1 cellular context compared by ENCODE assay signal in the genomic region with DNA sequence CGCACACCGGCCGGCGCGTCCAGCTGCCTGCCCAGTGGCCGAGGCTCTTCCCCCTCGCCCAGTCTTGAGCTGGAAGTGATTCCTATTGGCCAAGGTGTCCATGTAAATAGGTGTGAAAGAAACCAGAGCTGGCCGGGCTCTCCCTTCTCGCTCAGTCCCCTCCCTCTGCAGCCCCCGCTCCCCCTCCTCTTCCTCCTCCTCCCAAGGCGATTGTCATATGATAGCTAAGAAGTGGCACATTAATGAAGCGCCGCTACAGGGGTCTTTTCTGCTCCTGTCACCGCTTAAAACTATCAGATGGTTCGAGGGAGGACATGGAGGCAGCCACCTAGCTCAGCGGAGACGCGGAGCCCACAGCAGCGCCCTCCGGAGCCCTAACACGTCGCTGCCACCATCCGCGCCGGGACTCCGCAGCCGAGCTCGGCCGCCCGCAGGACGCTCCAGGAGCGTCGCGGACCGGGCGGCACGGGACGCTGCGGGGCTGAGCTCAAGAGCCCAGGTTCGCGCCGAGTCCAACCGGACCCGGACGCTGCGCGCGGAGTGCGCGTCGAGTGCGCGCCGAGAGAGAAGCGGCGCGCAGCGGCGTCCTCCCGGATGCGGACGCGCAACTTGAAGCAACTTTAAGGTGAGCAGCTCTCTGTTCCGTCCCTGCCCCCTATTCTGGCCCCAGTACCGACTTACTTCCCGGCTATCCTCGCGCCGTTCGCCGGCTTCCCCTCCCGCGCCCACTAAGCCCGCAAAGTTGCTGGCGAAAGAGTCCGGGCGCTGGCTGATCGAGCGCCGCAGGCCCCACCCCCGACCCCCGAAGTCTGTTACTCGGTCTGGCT.
TF ChIP-seq lines count a peak whose summit lies in the region.

A gene (plus strand): TSS at position 293 of the 827 bp plus-strand sequence. CDS start 653 bp downstream, outside the sequence.

TF ChIP-seq in H1, 55 proteins besides CTCF, POLR2A, EP300 and RAD21 (continued from another document):
- TF ChIP-seq, protein P1, sequence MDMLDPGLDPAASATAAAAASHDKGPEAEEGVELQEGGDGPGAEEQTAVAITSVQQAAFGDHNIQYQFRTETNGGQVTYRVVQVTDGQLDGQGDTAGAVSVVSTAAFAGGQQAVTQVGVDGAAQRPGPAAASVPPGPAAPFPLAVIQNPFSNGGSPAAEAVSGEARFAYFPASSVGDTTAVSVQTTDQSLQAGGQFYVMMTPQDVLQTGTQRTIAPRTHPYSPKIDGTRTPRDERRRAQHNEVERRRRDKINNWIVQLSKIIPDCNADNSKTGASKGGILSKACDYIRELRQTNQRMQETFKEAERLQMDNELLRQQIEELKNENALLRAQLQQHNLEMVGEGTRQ (IDR thresholded peaks at IDR 0.05; ENCODE audit: low read length), result no peak
- TF ChIP-seq RBBP5 (IDR thresholded peaks at IDR 0.05; ENCODE audit: borderline replicate concordance, low read depth, low read length) (0 out of 2 replicates have a peak, but pooled peaks have one; percentile 14), SRF (IDR thresholded peaks at IDR 0.05; ENCODE audit: low read depth, low read length) (no peak), NRF1 (IDR thresholded peaks at IDR 0.05; ENCODE audit: low read depth, low read length) (no peak), GTF2F1 (IDR thresholded peaks at IDR 0.05; ENCODE audit: borderline replicate concordance, low read depth, low read length) (no peak), GABPA (IDR thresholded peaks at IDR 0.05; ENCODE audit: borderline replicate concordance, insufficient read depth, low read length) (no peak), MAFK (IDR thresholded peaks at IDR 0.05; ENCODE audit: low read depth, low read length) (no peak), KDM5A (IDR thresholded peaks at IDR 0.05; ENCODE audit: low read length) (no peak), CTBP2 (IDR thresholded peaks at IDR 0.05; ENCODE audit: borderline replicate concordance, insufficient read depth, insufficient read length, low read length) (peak; percentile 95), TBP (IDR thresholded peaks at IDR 0.05; ENCODE audit: low read depth, low read length) (peak; percentile 51; the same call in 1 of the 2 replicates), TAF7 (optimal IDR thresholded peaks at IDR 0.05; ENCODE audit: borderline replicate concordance, low read depth, low read length) (no peak), CBX8 (IDR thresholded peaks at IDR 0.05; ENCODE audit: borderline replicate concordance, low read depth, low read length) (no peak), POU5F1 (IDR thresholded peaks at IDR 0.05; ENCODE audit: low read depth, low read length) (no peak), SIX5 (IDR thresholded peaks at IDR 0.05; ENCODE audit: low read depth, low read length) (no peak), TAF1 (IDR thresholded peaks at IDR 0.05; ENCODE audit: low read depth, low read length) (0 out of 2 replicates have a peak, but pooled peaks have one; percentile 23), YY1 (IDR thresholded peaks at IDR 0.05; ENCODE audit: low read depth, low read length) (no peak), SUZ12 (IDR thresholded peaks at IDR 0.05; ENCODE audit: low read length) (no peak; the same call in 1 of the 2 replicates), KDM4A (IDR thresholded peaks at IDR 0.05; ENCODE audit: low read depth, low read length, severe bottlenecking) (peak; percentile 85), ZNF274 (IDR thresholded peaks at IDR 0.05; ENCODE audit: borderline replicate concordance, extremely low read depth, low read length) (no peak), EGR1 (IDR thresholded peaks at IDR 0.05; ENCODE audit: borderline replicate concordance, low read depth, low read length) (no peak), EZH2 (IDR thresholded peaks at IDR 0.05; ENCODE audit: low read depth, low read length, severe bottlenecking) (no peak), NANOG (IDR thresholded peaks at IDR 0.05; ENCODE audit: insufficient read depth, low read depth, low read length, poor library complexity, severe bottlenecking) (no peak), CBX5 (IDR thresholded peaks at IDR 0.05; ENCODE audit: low read depth, low read length) (no peak), CEBPB (IDR thresholded peaks at IDR 0.05; ENCODE audit: low read depth, low read length) (no peak), TCF12 (IDR thresholded peaks at IDR 0.05; ENCODE audit: low read depth, low read length) (0 out of 2 replicates have a peak, but pooled peaks have one; percentile 43), CREB1 (IDR thresholded peaks at IDR 0.05) (peak; percentile 58; the same call in 1 of the 2 replicates), HDAC2 (IDR thresholded peaks at IDR 0.05; ENCODE audit: borderline replicate concordance in 1 of 2, low read depth in 2 of 2, low read length in 2 of 2) (no peak), SP2 (IDR thresholded peaks at IDR 0.05; ENCODE audit: low read length) (no peak), POLR2AphosphoS5 (IDR thresholded peaks at IDR 0.05; ENCODE audit: low read depth, low read length) (no peak), JUN (IDR thresholded peaks at IDR 0.05; ENCODE audit: low read depth, low read length) (no peak), ASH2L (IDR thresholded peaks at IDR 0.05; ENCODE audit: low read length) (peak; percentile 77), PHF8 (conservative IDR thresholded peaks at IDR 0.05; ENCODE audit: low read depth, low read length) (no peak), KDM1A (IDR thresholded peaks at IDR 0.05; ENCODE audit: borderline replicate concordance, low read length) (no peak; the same call in 1 of the 2 replicates), RFX5 (IDR thresholded peaks at IDR 0.05; ENCODE audit: borderline replicate concordance, low read depth, low read length) (no peak), TEAD4 (IDR thresholded peaks at IDR 0.05; ENCODE audit: low read depth, low read length) (peak; percentile 57; the same call in 1 of the 2 replicates), RXRA (IDR thresholded peaks at IDR 0.05; ENCODE audit: insufficient read depth, low read depth, low read length) (no peak), SIN3A (conservative IDR thresholded peaks at IDR 0.05 in 1 of 2, IDR thresholded peaks at IDR 0.05 in 1 of 2; ENCODE audit: low read depth in 1 of 2, low read length in 2 of 2) (peak; percentile 32 to 57; a peak in 1 of 4 replicates), SP4 (IDR thresholded peaks at IDR 0.05; ENCODE audit: low read length) (no peak), CHD2 (IDR thresholded peaks at IDR 0.05; ENCODE audit: low read length) (no peak), RNF2 (IDR thresholded peaks at IDR 0.05; ENCODE audit: borderline replicate concordance, low read depth, low read length, missing control alignments, poor library complexity, severe bottlenecking) (peak; percentile 6), SP1 (IDR thresholded peaks at IDR 0.05; ENCODE audit: low read depth, low read length) (no peak), BACH1 (IDR thresholded peaks at IDR 0.05; ENCODE audit: low read length) (no peak), SAP30 (IDR thresholded peaks at IDR 0.05; ENCODE audit: insufficient read depth, insufficient replicate concordance, low read length) (no peak)
- TF ChIP-seq, protein P2, sequence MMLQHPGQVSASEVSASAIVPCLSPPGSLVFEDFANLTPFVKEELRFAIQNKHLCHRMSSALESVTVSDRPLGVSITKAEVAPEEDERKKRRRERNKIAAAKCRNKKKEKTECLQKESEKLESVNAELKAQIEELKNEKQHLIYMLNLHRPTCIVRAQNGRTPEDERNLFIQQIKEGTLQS (IDR thresholded peaks at IDR 0.05; ENCODE audit: insufficient read depth, low read depth, low read length), result no peak
- TF ChIP-seq, protein P3, sequence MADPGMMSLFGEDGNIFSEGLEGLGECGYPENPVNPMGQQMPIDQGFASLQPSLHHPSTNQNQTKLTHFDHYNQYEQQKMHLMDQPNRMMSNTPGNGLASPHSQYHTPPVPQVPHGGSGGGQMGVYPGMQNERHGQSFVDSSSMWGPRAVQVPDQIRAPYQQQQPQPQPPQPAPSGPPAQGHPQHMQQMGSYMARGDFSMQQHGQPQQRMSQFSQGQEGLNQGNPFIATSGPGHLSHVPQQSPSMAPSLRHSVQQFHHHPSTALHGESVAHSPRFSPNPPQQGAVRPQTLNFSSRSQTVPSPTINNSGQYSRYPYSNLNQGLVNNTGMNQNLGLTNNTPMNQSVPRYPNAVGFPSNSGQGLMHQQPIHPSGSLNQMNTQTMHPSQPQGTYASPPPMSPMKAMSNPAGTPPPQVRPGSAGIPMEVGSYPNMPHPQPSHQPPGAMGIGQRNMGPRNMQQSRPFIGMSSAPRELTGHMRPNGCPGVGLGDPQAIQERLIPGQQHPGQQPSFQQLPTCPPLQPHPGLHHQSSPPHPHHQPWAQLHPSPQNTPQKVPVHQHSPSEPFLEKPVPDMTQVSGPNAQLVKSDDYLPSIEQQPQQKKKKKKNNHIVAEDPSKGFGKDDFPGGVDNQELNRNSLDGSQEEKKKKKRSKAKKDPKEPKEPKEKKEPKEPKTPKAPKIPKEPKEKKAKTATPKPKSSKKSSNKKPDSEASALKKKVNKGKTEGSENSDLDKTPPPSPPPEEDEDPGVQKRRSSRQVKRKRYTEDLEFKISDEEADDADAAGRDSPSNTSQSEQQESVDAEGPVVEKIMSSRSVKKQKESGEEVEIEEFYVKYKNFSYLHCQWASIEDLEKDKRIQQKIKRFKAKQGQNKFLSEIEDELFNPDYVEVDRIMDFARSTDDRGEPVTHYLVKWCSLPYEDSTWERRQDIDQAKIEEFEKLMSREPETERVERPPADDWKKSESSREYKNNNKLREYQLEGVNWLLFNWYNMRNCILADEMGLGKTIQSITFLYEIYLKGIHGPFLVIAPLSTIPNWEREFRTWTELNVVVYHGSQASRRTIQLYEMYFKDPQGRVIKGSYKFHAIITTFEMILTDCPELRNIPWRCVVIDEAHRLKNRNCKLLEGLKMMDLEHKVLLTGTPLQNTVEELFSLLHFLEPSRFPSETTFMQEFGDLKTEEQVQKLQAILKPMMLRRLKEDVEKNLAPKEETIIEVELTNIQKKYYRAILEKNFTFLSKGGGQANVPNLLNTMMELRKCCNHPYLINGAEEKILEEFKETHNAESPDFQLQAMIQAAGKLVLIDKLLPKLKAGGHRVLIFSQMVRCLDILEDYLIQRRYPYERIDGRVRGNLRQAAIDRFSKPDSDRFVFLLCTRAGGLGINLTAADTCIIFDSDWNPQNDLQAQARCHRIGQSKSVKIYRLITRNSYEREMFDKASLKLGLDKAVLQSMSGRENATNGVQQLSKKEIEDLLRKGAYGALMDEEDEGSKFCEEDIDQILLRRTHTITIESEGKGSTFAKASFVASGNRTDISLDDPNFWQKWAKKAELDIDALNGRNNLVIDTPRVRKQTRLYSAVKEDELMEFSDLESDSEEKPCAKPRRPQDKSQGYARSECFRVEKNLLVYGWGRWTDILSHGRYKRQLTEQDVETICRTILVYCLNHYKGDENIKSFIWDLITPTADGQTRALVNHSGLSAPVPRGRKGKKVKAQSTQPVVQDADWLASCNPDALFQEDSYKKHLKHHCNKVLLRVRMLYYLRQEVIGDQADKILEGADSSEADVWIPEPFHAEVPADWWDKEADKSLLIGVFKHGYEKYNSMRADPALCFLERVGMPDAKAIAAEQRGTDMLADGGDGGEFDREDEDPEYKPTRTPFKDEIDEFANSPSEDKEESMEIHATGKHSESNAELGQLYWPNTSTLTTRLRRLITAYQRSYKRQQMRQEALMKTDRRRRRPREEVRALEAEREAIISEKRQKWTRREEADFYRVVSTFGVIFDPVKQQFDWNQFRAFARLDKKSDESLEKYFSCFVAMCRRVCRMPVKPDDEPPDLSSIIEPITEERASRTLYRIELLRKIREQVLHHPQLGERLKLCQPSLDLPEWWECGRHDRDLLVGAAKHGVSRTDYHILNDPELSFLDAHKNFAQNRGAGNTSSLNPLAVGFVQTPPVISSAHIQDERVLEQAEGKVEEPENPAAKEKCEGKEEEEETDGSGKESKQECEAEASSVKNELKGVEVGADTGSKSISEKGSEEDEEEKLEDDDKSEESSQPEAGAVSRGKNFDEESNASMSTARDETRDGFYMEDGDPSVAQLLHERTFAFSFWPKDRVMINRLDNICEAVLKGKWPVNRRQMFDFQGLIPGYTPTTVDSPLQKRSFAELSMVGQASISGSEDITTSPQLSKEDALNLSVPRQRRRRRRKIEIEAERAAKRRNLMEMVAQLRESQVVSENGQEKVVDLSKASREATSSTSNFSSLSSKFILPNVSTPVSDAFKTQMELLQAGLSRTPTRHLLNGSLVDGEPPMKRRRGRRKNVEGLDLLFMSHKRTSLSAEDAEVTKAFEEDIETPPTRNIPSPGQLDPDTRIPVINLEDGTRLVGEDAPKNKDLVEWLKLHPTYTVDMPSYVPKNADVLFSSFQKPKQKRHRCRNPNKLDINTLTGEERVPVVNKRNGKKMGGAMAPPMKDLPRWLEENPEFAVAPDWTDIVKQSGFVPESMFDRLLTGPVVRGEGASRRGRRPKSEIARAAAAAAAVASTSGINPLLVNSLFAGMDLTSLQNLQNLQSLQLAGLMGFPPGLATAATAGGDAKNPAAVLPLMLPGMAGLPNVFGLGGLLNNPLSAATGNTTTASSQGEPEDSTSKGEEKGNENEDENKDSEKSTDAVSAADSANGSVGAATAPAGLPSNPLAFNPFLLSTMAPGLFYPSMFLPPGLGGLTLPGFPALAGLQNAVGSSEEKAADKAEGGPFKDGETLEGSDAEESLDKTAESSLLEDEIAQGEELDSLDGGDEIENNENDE (IDR thresholded peaks at IDR 0.05; ENCODE audit: insufficient replicate concordance, low read length), result no peak
- TF ChIP-seq, protein P4, sequence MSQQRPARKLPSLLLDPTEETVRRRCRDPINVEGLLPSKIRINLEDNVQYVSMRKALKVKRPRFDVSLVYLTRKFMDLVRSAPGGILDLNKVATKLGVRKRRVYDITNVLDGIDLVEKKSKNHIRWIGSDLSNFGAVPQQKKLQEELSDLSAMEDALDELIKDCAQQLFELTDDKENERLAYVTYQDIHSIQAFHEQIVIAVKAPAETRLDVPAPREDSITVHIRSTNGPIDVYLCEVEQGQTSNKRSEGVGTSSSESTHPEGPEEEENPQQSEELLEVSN (IDR thresholded peaks at IDR 0.05), result peak; percentile 86
- TF ChIP-seq, protein P5, sequence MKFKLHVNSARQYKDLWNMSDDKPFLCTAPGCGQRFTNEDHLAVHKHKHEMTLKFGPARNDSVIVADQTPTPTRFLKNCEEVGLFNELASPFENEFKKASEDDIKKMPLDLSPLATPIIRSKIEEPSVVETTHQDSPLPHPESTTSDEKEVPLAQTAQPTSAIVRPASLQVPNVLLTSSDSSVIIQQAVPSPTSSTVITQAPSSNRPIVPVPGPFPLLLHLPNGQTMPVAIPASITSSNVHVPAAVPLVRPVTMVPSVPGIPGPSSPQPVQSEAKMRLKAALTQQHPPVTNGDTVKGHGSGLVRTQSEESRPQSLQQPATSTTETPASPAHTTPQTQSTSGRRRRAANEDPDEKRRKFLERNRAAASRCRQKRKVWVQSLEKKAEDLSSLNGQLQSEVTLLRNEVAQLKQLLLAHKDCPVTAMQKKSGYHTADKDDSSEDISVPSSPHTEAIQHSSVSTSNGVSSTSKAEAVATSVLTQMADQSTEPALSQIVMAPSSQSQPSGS (IDR thresholded peaks at IDR 0.05; ENCODE audit: low read length), result 0 out of 2 replicates have a peak, but pooled peaks have one; percentile 19
- TF ChIP-seq, protein P6, sequence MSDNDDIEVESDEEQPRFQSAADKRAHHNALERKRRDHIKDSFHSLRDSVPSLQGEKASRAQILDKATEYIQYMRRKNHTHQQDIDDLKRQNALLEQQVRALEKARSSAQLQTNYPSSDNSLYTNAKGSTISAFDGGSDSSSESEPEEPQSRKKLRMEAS (IDR thresholded peaks at IDR 0.05), result peak; percentile 77
